ENCODE assay signal across 11 cellular contexts in genomic region chr2:196241175-196241574, GRCh38.
A peak's percentile ranks its signal among the peaks of the same experiment; 100 is the strongest.
DNase-seq lines count a peak whose midpoint lies in the region; ATAC-seq and TF ChIP-seq lines count a peak whose summit lies in the region.
"Had no signal": no experiment of that assay in that cellular context is flagged by ENCODE, and none has a peak within 500 bp of the region (broad histone marks: within the 10 kb centered on the region; RNA-seq: fewer than 3 reads in every experiment).

No MANE protein-coding gene starts in this region.

- H3K4me3 ChIP-seq in esophagus squamous epithelium: no peak overlapping the region

- H3K4me3 Mint-ChIP-seq in activated CD8-positive, alpha-beta memory T cell treated with anti-CD3 and anti-CD28 coated beads, Interleukin-2, amount 10 ng/mL, durations not matched to agents 7 days and 5 days: peak overlapping the region; percentile 71

- H3K36me3 ChIP-seq in esophagus squamous epithelium: no peaks in the 10 kb centered on the region

- H3K4me1 ChIP-seq in esophagus squamous epithelium: peaks cover 7 to 22% (median 9%) of the 10 kb centered on the region in 3 donors

- no peaks in the 10 kb centered on the region for H3K27me3 ChIP-seq in esophagus squamous epithelium

- DNase-seq in activated CD8-positive, alpha-beta memory T cell treated with anti-CD3 and anti-CD28 coated beads, Interleukin-2, amount 10 ng/mL, durations not matched to agents 7 days and 5 days: peak; percentile 63
- no peak for DNase-seq in activated CD8-positive, alpha-beta memory T cell treated with anti-CD3 and anti-CD28 coated beads, Interleukin-2, amount 50 U/mL, for 4 hours
- no peak for DNase-seq in esophagus squamous epithelium (lab: John Stamatoyannopoulos, UW)
- no peak for DNase-seq in substantia nigra (lab: John Stamatoyannopoulos, UW)
- DNase-seq in ACHN: no peak
- no peak for DNase-seq in NCI-H187 (lab: John Stamatoyannopoulos, UW)
- DNase-seq: head of caudate nucleus, MV-4-11, NCI-H748 treated with DMSO at 0.1 percent for 48 hours had no signal

- TF ChIP-seq POLR2A in Raji (IDR thresholded peaks at IDR 0.05; ENCODE audit: insufficient read depth, low read depth, low read length): peak; percentile 48; the same call in 1 of the 2 replicates
- TF ChIP-seq POLR2A in esophagus squamous epithelium (IDR thresholded peaks at IDR 0.05): no peak

- WGBS in esophagus squamous epithelium, 2 donors: 60 to 67% methylated on average over 1 to 2 of the region's 3 CpGs

- peaks cover 81% of the 10 kb centered on the region for H3K4me1 Mint-ChIP-seq in activated CD8-positive, alpha-beta memory T cell treated with anti-CD3 and anti-CD28 coated beads, Interleukin-2, amount 10 ng/mL, durations not matched to agents 7 days and 5 days

- no peaks in the 10 kb centered on the region for H3K9me3 ChIP-seq in esophagus squamous epithelium

- peaks cover 21% of the 10 kb centered on the region for H3K36me3 Mint-ChIP-seq in activated CD8-positive, alpha-beta memory T cell treated with anti-CD3 and anti-CD28 coated beads, Interleukin-2, amount 10 ng/mL, durations not matched to agents 7 days and 5 days

- peaks cover 8% of the 10 kb centered on the region for H3K9me3 Mint-ChIP-seq in activated CD8-positive, alpha-beta memory T cell treated with anti-CD3 and anti-CD28 coated beads, Interleukin-2, amount 10 ng/mL, durations not matched to agents 7 days and 5 days (ENCODE audit: low read depth)

- TF ChIP-seq CTCF in esophagus squamous epithelium (IDR thresholded peaks at IDR 0.05): no peak

- H3K27me3 Mint-ChIP-seq in activated CD8-positive, alpha-beta memory T cell treated with anti-CD3 and anti-CD28 coated beads, Interleukin-2, amount 10 ng/mL, durations not matched to agents 7 days and 5 days: no peaks in the 10 kb centered on the region

- H3K27ac Mint-ChIP-seq in activated CD8-positive, alpha-beta memory T cell treated with anti-CD3 and anti-CD28 coated beads, Interleukin-2, amount 10 ng/mL, durations not matched to agents 7 days and 5 days: peak overlapping the region; percentile 100

- H3K27ac ChIP-seq in esophagus squamous epithelium: peak overlapping the region; percentile 34 to 78 (median 60)
- peak overlapping the region; percentile 8 for H3K27ac ChIP-seq in substantia nigra (ENCODE audit: low read depth, low read length, poor library complexity, severe bottlenecking)

- CTCF ChIA-PET in activated CD8-positive, alpha-beta memory T cell treated with anti-CD3 and anti-CD28 coated beads, Interleukin-2, amount 10 ng/mL, durations not matched to agents 7 days and 5 days (lab: Charles Lee): interaction anchor here (0.9 to 5.5 kb wide), 11 partner anchors 8 to 78 kb away, joined by 3 to 49 read pairs (median 6); partner anchors contain the start of gene STK17B

- peak; percentile 14 for ATAC-seq in activated CD8-positive, alpha-beta memory T cell treated with anti-CD3 and anti-CD28 coated beads, Interleukin-2, amount 10 ng/mL, durations not matched to agents 7 days and 5 days
- no peak for ATAC-seq in GM18873 (IDR thresholded peaks at IDR 0.05; ENCODE audit: low FRiP score, unreplicated experiment)

- intact Hi-C loops in esophagus squamous epithelium (cut with DNase I): no loop called here

- in situ Hi-C loops in ACHN (cut with HindIII; ENCODE audit: low pct_ligation_motif_present, low pct_unique_long_range_greater_than_20kb, low sequenced_read_pairs): no loop called here
